20 cellular contexts compared by ENCODE assay signal in genomic region chr3:7194081-7194835, GRCh38.
DNase-seq lines count a peak whose midpoint lies in the region; ATAC-seq and TF ChIP-seq lines count a peak whose summit lies in the region.
"Had no signal": no experiment of that assay in that cellular context is flagged by ENCODE, and none has a peak within 500 bp of the region (broad histone marks: within the 10 kb centered on the region; RNA-seq: fewer than 3 reads in every experiment).

No MANE protein-coding gene starts in this region.

- H3K27ac Mint-ChIP-seq in nephron, result peak overlapping the region in 2 of 3 experiments; percentile 13 to 17

- no peak overlapping the region for H3K9ac ChIP-seq in mammary epithelial cell (ENCODE audit: insufficient read depth, low read length)

- no peak for ATAC-seq in GM19467 (IDR thresholded peaks at IDR 0.05; ENCODE audit: unreplicated experiment)
- ATAC-seq: HepG2, K562 had no signal

- DNase-seq in NCI-H1048 (lab: John Stamatoyannopoulos, UW), result peak; percentile 30
- DNase-seq in mammary epithelial cell, result peak; percentile 85
- DNase-seq in islet precursor cell, result peak; percentile 64
- DNase-seq in lower leg skin (ENCODE audit: low spot score in 2 of 2), result no peak
- DNase-seq in activated CD4-positive, CD25-positive, alpha-beta regulatory T cell (lab: John Stamatoyannopoulos, UW), result no peak
- DNase-seq: BE2C, COR-L47, MM.1S, NCI-H1092, NCI-H1436, NCI-H1930, NCI-H2227 treated with DMSO at 0.1 percent for 48 hours, NCI-H510A, NCI-H774, Peyer's patch, SJCRH30 had no signal

- TF ChIP-seq CTCF in mammary epithelial cell (conservative IDR thresholded peaks at IDR 0.05 in 1 of 2, IDR thresholded peaks at IDR 0.05 in 1 of 2; ENCODE audit: extremely low read depth in 1 of 2, insufficient read depth in 1 of 2, low read depth in 1 of 2, low read length in 2 of 2) (no peak), nephron (IDR thresholded peaks at IDR 0.05; ENCODE audit: unreplicated experiment in 3 of 3) (no peak), lower leg skin (IDR thresholded peaks at IDR 0.05) (no peak)

- intact Hi-C loops in mammary epithelial cell (cut with micrococcal nuclease) (no loop called here), lower leg skin (cut with DNase I; ENCODE audit: low total_unique reads) (no loop called here)

- in situ Hi-C loops in mammary epithelial cell (cut with MboI; ENCODE audit: low sequenced_read_pairs in 2 of 2), result no loop called here

- no TSS peak for BruUV-seq in mammary epithelial cell (replicated peaks; lab: Mats Ljungman, UMichigan)

- CTCF ChIA-PET in mammary epithelial cell (lab: Charles Lee; ENCODE audit: low non-redundant PET), result no interaction called here

- H3K27me3 ChIP-seq in mammary epithelial cell (ENCODE audit: insufficient read depth, low read length), result no peaks in the 10 kb centered on the region
- H3K27me3 ChIP-seq: BE2C, Peyer's patch, SJCRH30 had no signal

- H3K36me3 ChIP-seq in mammary epithelial cell (ENCODE audit: insufficient read depth, low read length), result no peaks in the 10 kb centered on the region
- H3K36me3 ChIP-seq: BE2C, Peyer's patch, SJCRH30 had no signal

- H3K4me3 Mint-ChIP-seq in nephron, result no peak overlapping the region

- dilution Hi-C loops in mammary epithelial cell (cut with HindIII; ENCODE audit: low sequenced_read_pairs), result no loop called here

- no peaks in the 10 kb centered on the region for H3K36me3 Mint-ChIP-seq in nephron (ENCODE audit: low read depth)

- H3K4me2 ChIP-seq in mammary epithelial cell (ENCODE audit: insufficient read depth, low read depth, low read length), result peak overlapping the region; percentile 10

- peaks cover 4% of the 10 kb centered on the region for H3K9me3 Mint-ChIP-seq in nephron

- no peaks in the 10 kb centered on the region for H3K27me3 Mint-ChIP-seq in nephron (ENCODE audit: low read depth)

- no peaks in the 10 kb centered on the region for H3K9me3 ChIP-seq in mammary epithelial cell (replicated peaks; ENCODE audit: insufficient read depth, low read length)
- H3K9me3 ChIP-seq: BE2C, Peyer's patch, SJCRH30 had no signal

- H3K4me1 ChIP-seq in mammary epithelial cell (ENCODE audit: insufficient read depth, low read length), result peaks cover 6% of the 10 kb centered on the region
- H3K4me1 ChIP-seq: BE2C, Peyer's patch, SJCRH30 had no signal

- WGBS in mammary epithelial cell (ENCODE audit: low coverage, missing lambda C conversion rate), result 9% methylated on average over 6 of the region's 6 CpGs
- 48 to 57% methylated on average over 6 of the region's 6 CpGs for WGBS in lower leg skin, 2 donors

- H3K4me1 Mint-ChIP-seq in nephron, result no peaks in the 10 kb centered on the region

- H2AFZ ChIP-seq in mammary epithelial cell (ENCODE audit: low read depth, low read length), result no peak overlapping the region

- H3K4me3 ChIP-seq in mammary epithelial cell (replicated peaks in 1 of 3; ENCODE audit: insufficient read depth in 1 of 3, low read depth in 2 of 3, low read length in 3 of 3), result no peak overlapping the region
- H3K4me3 ChIP-seq in lower leg skin (ENCODE audit: low read depth, poor library complexity, severe bottlenecking), result no peak overlapping the region
- H3K4me3 ChIP-seq: K562, Peyer's patch, SJCRH30 had no signal

- H3K27ac ChIP-seq in mammary epithelial cell (ENCODE audit: insufficient read depth, low read depth, low read length), result peak overlapping the region; percentile 5
- H3K27ac ChIP-seq: Peyer's patch, SJCRH30 had no signal

- H3K79me2 ChIP-seq in mammary epithelial cell (ENCODE audit: insufficient read depth, low read length), result no peaks in the 10 kb centered on the region

- TF ChIP-seq POLR2A in lower leg skin (IDR thresholded peaks at IDR 0.05), result no peak

- H4K20me1 ChIP-seq in mammary epithelial cell (ENCODE audit: insufficient read depth, low read length), result no peaks in the 10 kb centered on the region

Comparison
In these comparisons a context has a peak if more than half of its experiments do, and no peak if none do; other contexts are left out.
1. DNase-seq: peak in NCI-H1048 (single experiment), mammary epithelial cell (single experiment) and islet precursor cell (single experiment); none in lower leg skin (0 of 2) and activated CD4-positive, CD25-positive, alpha-beta regulatory T cell (0 of 4).